27 cellular contexts compared by ENCODE assay signal in the genomic region with DNA sequence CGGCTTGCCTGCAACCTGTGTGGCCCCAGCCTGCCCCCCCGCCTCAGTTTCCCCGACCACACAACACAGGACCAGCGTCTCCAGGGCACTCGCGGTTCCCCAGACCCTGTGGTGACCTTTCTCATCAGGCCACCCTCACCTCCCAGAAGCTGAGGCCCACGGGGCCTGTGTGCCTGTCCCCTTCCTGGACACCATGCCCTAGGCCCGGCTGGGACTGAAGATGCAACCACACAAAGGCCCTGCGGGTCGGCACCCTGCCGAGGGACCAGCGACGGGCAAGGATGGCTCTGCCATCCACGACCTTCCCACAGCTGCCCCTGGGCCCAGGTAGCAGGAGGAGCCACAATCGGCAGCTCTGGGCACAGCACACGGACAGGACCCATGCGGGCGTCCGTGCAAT.
"Had no signal": no experiment of that assay in that cellular context is flagged by ENCODE, and none has a peak within 500 bp of the region (broad histone marks: within the 10 kb centered on the region; RNA-seq: fewer than 3 reads in every experiment).

No MANE protein-coding gene starts in this region.

- ATAC-seq: stimulated activated effector memory CD8-positive, alpha-beta T cell treated with anti-CD3 and anti-CD28 coated beads, Interleukin-12 subunit alpha, Interleukin-12 subunit beta, amount 100 ng/mL, for 72 hours; stimulated activated memory B cell treated with anti-CD40 and anti-IgM and Interleukin-4, amounts not matched to agents 10 μg/mL and 1 μg/mL and 100 μg/mL, for 72 hours; stimulated activated naive B cell treated with anti-CD40 and anti-IgM and Interleukin-4, amounts not matched to agents 10 μg/mL and 1 μg/mL and 100 μg/mL, for 72 hours; stimulated activated naive CD8-positive, alpha-beta T cell treated with anti-CD3 and anti-CD28 coated beads, Interleukin-15, amount 100 ng/mL, for 72 hours; stimulated activated naive CD8-positive, alpha-beta T cell treated with anti-CD3 and anti-CD28 coated beads, Interleukin-15, Interleukin-2, amounts not matched to agents 100 U/mL and 50 U/mL, for 24 hours had no signal

- DNase-seq: stimulated activated CD4-positive, alpha-beta T cell treated with anti-CD3 and anti-CD28 coated beads, Interleukin-2, amount 100 ng/mL, for 48 hours; stimulated activated CD4-positive, alpha-beta T cell treated with anti-CD3 and anti-CD28 coated beads, Interleukin-4, amount 100 ng/mL, for 1 hour; stimulated activated CD4-positive, alpha-beta T cell treated with anti-CD3 and anti-CD28 coated beads, Interleukin-4, amount 100 ng/mL, for 24 hours; stimulated activated CD4-positive, alpha-beta T cell treated with anti-CD3 and anti-CD28 coated beads, Interleukin-4, amount 100 ng/mL, for 4 hours; stimulated activated CD8-positive, alpha-beta memory T cell treated with anti-CD3 and anti-CD28 coated beads, Interleukin-4, amount 100 ng/mL, for 48 hours; stimulated activated naive B cell treated with anti-CD40 and anti-IgM and Interleukin-4, amounts not matched to agents 10 μg/mL and 1 μg/mL and 100 μg/mL, for 72 hours; stimulated activated naive CD4-positive, alpha-beta T cell; stimulated activated naive CD4-positive, alpha-beta T cell treated with Interleukin-2 at 50 U/mL for 16 hours; stimulated activated naive CD8-positive, alpha-beta T cell treated with anti-CD3 and anti-CD28 coated beads, Interleukin-15, amount 100 ng/mL, for 72 hours; stimulated activated naive CD8-positive, alpha-beta T cell treated with anti-CD3 and anti-CD28 coated beads, Interleukin-15, Interleukin-2, amounts not matched to agents 100 U/mL and 50 U/mL, for 24 hours; stomach; substantia nigra; testis; thyroid gland; tibial artery; transverse colon; trophoblast cell; upper lobe of right lung; uterus had no signal

- H3K36me3 ChIP-seq: thoracic aorta, uterus had no signal

- FAIRE-seq: urothelium cell line had no signal

- H3K27ac ChIP-seq: stomach, suprapubic skin, testis, thoracic aorta, thyroid gland, tibial artery, tibial nerve, transverse colon, upper lobe of left lung, upper lobe of right lung, uterus, vagina had no signal

- H3K27me3 ChIP-seq: stomach, suprapubic skin, testis, thyroid gland, tibial artery, tibial nerve, transverse colon, upper lobe of left lung, upper lobe of right lung, uterus, vagina had no signal

- H3K9me3 ChIP-seq: stomach, suprapubic skin, testis, thoracic aorta, thyroid gland, tibial artery, tibial nerve, transverse colon, upper lobe of left lung, upper lobe of right lung, uterus, vagina had no signal

- H3K4me3 ChIP-seq: stomach, suprapubic skin, testis, thoracic aorta, thyroid gland, tibial artery, tibial nerve, transverse colon, upper lobe of left lung, upper lobe of right lung, uterus, vagina had no signal

- H3K4me1 ChIP-seq: stomach, suprapubic skin, testis, thyroid gland, tibial artery, tibial nerve, transverse colon, upper lobe of left lung, upper lobe of right lung, uterus, vagina had no signal
